1 cellular context compared by ENCODE assay signal in genomic region chr11:10285148-10285802, GRCh38.
TF ChIP-seq lines count a peak whose summit lies in the region.

No MANE protein-coding gene starts in this region.

TF ChIP-seq in HepG2, 621 proteins besides CTCF, POLR2A, EP300 and RAD21 (continued from another document and continues in another):
- TF ChIP-seq BCLAF1 (IDR thresholded peaks at IDR 0.05) (no peak), ZFP1 (CRISPR knock-in tag; IDR thresholded peaks at IDR 0.05) (no peak), ARNT (IDR thresholded peaks at IDR 0.05) (no peak), BCL6 (CRISPR knock-in tag; IDR thresholded peaks at IDR 0.05) (peak; percentile 94), USF2 (IDR thresholded peaks at IDR 0.05; ENCODE audit: low read depth, low read length) (no peak), USF2 (CRISPR knock-in tag; IDR thresholded peaks at IDR 0.05; ENCODE audit: borderline replicate concordance) (no peak), HES4 (CRISPR knock-in tag; IDR thresholded peaks at IDR 0.05; ENCODE audit: borderline replicate concordance) (no peak), ZNF432 (CRISPR knock-in tag; IDR thresholded peaks at IDR 0.05; ENCODE audit: borderline replicate concordance) (no peak), NFE2 (CRISPR knock-in tag; IDR thresholded peaks at IDR 0.05) (no peak), ARID2 (CRISPR knock-in tag; IDR thresholded peaks at IDR 0.05; ENCODE audit: borderline replicate concordance) (no peak), PBX3 (CRISPR knock-in tag; IDR thresholded peaks at IDR 0.05; ENCODE audit: borderline replicate concordance) (no peak), KLF13 (CRISPR knock-in tag; IDR thresholded peaks at IDR 0.05) (no peak), ZNF562 (CRISPR knock-in tag; IDR thresholded peaks at IDR 0.05; ENCODE audit: borderline replicate concordance) (no peak), STAT5B (CRISPR knock-in tag; IDR thresholded peaks at IDR 0.05) (no peak), TEAD3 (CRISPR knock-in tag; optimal IDR thresholded peaks at IDR 0.05; ENCODE audit: borderline replicate concordance) (no peak), CREB1 (IDR thresholded peaks at IDR 0.05) (no peak), CREB1 (CRISPR knock-in tag; IDR thresholded peaks at IDR 0.05) (peak; percentile 37; the same call in 1 of the 2 replicates), HNF1A (IDR thresholded peaks at IDR 0.05; ENCODE audit: low read depth) (no peak), HNF1A (CRISPR knock-in tag; IDR thresholded peaks at IDR 0.05; ENCODE audit: borderline replicate concordance) (no peak; the same call in 1 of the 2 replicates), CSRNP1 (CRISPR knock-in tag; IDR thresholded peaks at IDR 0.05) (no peak), PHF5A (CRISPR knock-in tag; IDR thresholded peaks at IDR 0.05; ENCODE audit: low read depth, unreplicated experiment) (no peak), ZFY (CRISPR knock-in tag; IDR thresholded peaks at IDR 0.05) (no peak), ZNF749 (CRISPR knock-in tag; IDR thresholded peaks at IDR 0.05; ENCODE audit: borderline replicate concordance) (no peak), NR3C1 (CRISPR knock-in tag; IDR thresholded peaks at IDR 0.05) (no peak), ASH2L (IDR thresholded peaks at IDR 0.05; ENCODE audit: insufficient read length, low read depth, low read length) (no peak), ZIK1 (CRISPR knock-in tag; IDR thresholded peaks at IDR 0.05; ENCODE audit: borderline replicate concordance, low read depth) (no peak), ZFP36 (IDR thresholded peaks at IDR 0.05; ENCODE audit: borderline replicate concordance, low read depth, low read length, partially characterized antibody) (no peak), ZNF547 (CRISPR knock-in tag; IDR thresholded peaks at IDR 0.05) (no peak), ZNF615 (CRISPR knock-in tag; IDR thresholded peaks at IDR 0.05; ENCODE audit: borderline replicate concordance) (no peak), ZNF44 (CRISPR knock-in tag; IDR thresholded peaks at IDR 0.05) (no peak), RFXANK (CRISPR knock-in tag; IDR thresholded peaks at IDR 0.05) (no peak), ZNF782 (CRISPR knock-in tag; IDR thresholded peaks at IDR 0.05; ENCODE audit: borderline replicate concordance) (no peak), GLI4 (CRISPR knock-in tag; IDR thresholded peaks at IDR 0.05; ENCODE audit: borderline replicate concordance) (no peak), ZBTB8A (CRISPR knock-in tag; IDR thresholded peaks at IDR 0.05; ENCODE audit: borderline replicate concordance, low read depth) (no peak), ZNF564 (CRISPR knock-in tag; IDR thresholded peaks at IDR 0.05) (no peak), ZBTB3 (CRISPR knock-in tag; IDR thresholded peaks at IDR 0.05; ENCODE audit: borderline replicate concordance, low read depth) (no peak), ZNF574 (CRISPR knock-in tag; IDR thresholded peaks at IDR 0.05) (no peak), PRMT3 (CRISPR knock-in tag; IDR thresholded peaks at IDR 0.05; ENCODE audit: borderline replicate concordance, low read depth) (no peak), ZNF142 (CRISPR knock-in tag; IDR thresholded peaks at IDR 0.05) (no peak), SNRNP70 (IDR thresholded peaks at IDR 0.05; ENCODE audit: low read depth, low read length) (no peak), NONO (IDR thresholded peaks at IDR 0.05) (no peak), NONO (CRISPR knock-in tag; conservative IDR thresholded peaks at IDR 0.05) (no peak), RFX5 (IDR thresholded peaks at IDR 0.05; ENCODE audit: low read depth, low read length) (no peak), ZNF792 (CRISPR knock-in tag; IDR thresholded peaks at IDR 0.05) (no peak), RFX1 (IDR thresholded peaks at IDR 0.05) (no peak), ZNF253 (CRISPR knock-in tag; IDR thresholded peaks at IDR 0.05; ENCODE audit: borderline replicate concordance) (no peak), AHR (CRISPR knock-in tag; IDR thresholded peaks at IDR 0.05) (no peak), ZKSCAN5 (CRISPR knock-in tag; IDR thresholded peaks at IDR 0.05) (no peak), TBP (CRISPR knock-in tag; IDR thresholded peaks at IDR 0.05) (no peak)
